10 cellular contexts compared by ENCODE assay signal in genomic region chr20:2799271-2799670, GRCh38. TPM values are rescaled to one million over a fixed set of nuclear protein-coding genes. Genes with fewer than 3 reads are reported as not detected.
A peak's percentile ranks its signal among the peaks of the same experiment; 100 is the strongest.
DNase-seq lines count a peak whose midpoint lies in the region; ATAC-seq and TF ChIP-seq lines count a peak whose summit lies in the region.
"Had no signal": no experiment of that assay in that cellular context is flagged by ENCODE, and none has a peak within 500 bp of the region (broad histone marks: within the 10 kb centered on the region; RNA-seq: fewer than 3 reads in every experiment).

No MANE protein-coding gene starts in this region.

- no peak overlapping the region for H4K5ac ChIP-seq in H9 (ENCODE audit: insufficient read length, low read depth, low read length)

- peak overlapping the region in 1 of 3 experiments; percentile 96; a peak in 2 of 7 replicates for H3K27ac Mint-ChIP-seq in H9
- peak overlapping the region; percentile 35 for H3K27ac Mint-ChIP-seq in central memory CD8-positive, alpha-beta T cell (ENCODE audit: low read depth)
- peak overlapping the region; percentile 94 to 98 for H3K27ac Mint-ChIP-seq in natural killer cell treated with Interleukin-12 subunit alpha and Interleukin-12 subunit beta and Interleukin-15 and Interleukin-18, amount 100 ng/mL, for 72 hours

- H3K9me3 ChIP-seq in H9 (ENCODE audit: control insufficient read depth, low read depth, low read length) = no peaks in the 10 kb centered on the region

- H3K4me1 ChIP-seq in H9 (ENCODE audit: insufficient read depth, low read length) = no peaks in the 10 kb centered on the region; the same call in 1 of the 2 replicates

- H2BK15ac ChIP-seq in H9 (ENCODE audit: low read depth, low read length) = no peak overlapping the region

- H4K8ac ChIP-seq in H9 (replicated peaks; ENCODE audit: insufficient read length, low read depth, low read length) = no peak overlapping the region

- H3K23ac ChIP-seq in H9 (ENCODE audit: insufficient read length, low read depth, low read length) = no peak overlapping the region

- H3K27ac ChIP-seq in H9 (ENCODE audit: insufficient read length, low read depth, low read length) = no peak overlapping the region

- H2AK5ac ChIP-seq in H9 (ENCODE audit: insufficient read length, low read length) = no peak overlapping the region

- no peak overlapping the region for H3K14ac ChIP-seq in H9 (ENCODE audit: insufficient read depth, low read length)

- H3K79me2 ChIP-seq in H9 (ENCODE audit: insufficient read depth, low read length) = no peaks in the 10 kb centered on the region

- peaks cover 19% of the 10 kb centered on the region for H3K27me3 ChIP-seq in H9 (ENCODE audit: insufficient read depth, low read length)

- H3K4me1 Mint-ChIP-seq in H9 = peaks cover 25 to 30% of the 10 kb centered on the region in 2 experiments
- peaks cover 29% of the 10 kb centered on the region for H3K4me1 Mint-ChIP-seq in central memory CD8-positive, alpha-beta T cell
- peaks cover 37 to 38% of the 10 kb centered on the region in 2 donors for H3K4me1 Mint-ChIP-seq in natural killer cell treated with Interleukin-12 subunit alpha and Interleukin-12 subunit beta and Interleukin-15 and Interleukin-18, amount 100 ng/mL, for 72 hours (ENCODE audit: low read depth in 2 of 2)

- no peaks in the 10 kb centered on the region; a peak in 1 of 5 replicates for H3K9me3 Mint-ChIP-seq in H9
- H3K9me3 Mint-ChIP-seq in central memory CD8-positive, alpha-beta T cell = no peaks in the 10 kb centered on the region
- no peaks in the 10 kb centered on the region for H3K9me3 Mint-ChIP-seq in natural killer cell treated with Interleukin-12 subunit alpha and Interleukin-12 subunit beta and Interleukin-15 and Interleukin-18, amount 100 ng/mL, for 72 hours

- H4K20me1 ChIP-seq in H9 (ENCODE audit: control insufficient read depth, insufficient read depth, insufficient read length) = no peaks in the 10 kb centered on the region

- no peak overlapping the region for H2BK12ac ChIP-seq in H9 (ENCODE audit: insufficient read length, low read depth, low read length)

- H2BK5ac ChIP-seq in H9 (ENCODE audit: insufficient read length, low read length) = no peak overlapping the region

- ATAC-seq in central memory CD8-positive, alpha-beta T cell (replicated peaks; ENCODE audit: extremely low read depth, poor library complexity, severe bottlenecking) = no peak
- ATAC-seq in natural killer cell treated with Interleukin-12 subunit alpha and Interleukin-12 subunit beta and Interleukin-15 and Interleukin-18, amount 100 ng/mL, for 72 hours = no peak
- no peak for ATAC-seq in HG03460 (IDR thresholded peaks at IDR 0.05; ENCODE audit: unreplicated experiment)

- no peaks in the 10 kb centered on the region for H3K79me1 ChIP-seq in H9 (ENCODE audit: insufficient read depth, low read depth, low read length, poor library complexity, severe bottlenecking)

- H3K36me3 Mint-ChIP-seq in H9 (ENCODE audit: insufficient read depth in 1 of 3, low read depth in 3 of 3) = peaks cover 23 to 58% (median 36%) of the 10 kb centered on the region in 3 experiments
- H3K36me3 Mint-ChIP-seq in central memory CD8-positive, alpha-beta T cell (ENCODE audit: insufficient read depth) = no peaks in the 10 kb centered on the region
- H3K36me3 Mint-ChIP-seq in natural killer cell treated with Interleukin-12 subunit alpha and Interleukin-12 subunit beta and Interleukin-15 and Interleukin-18, amount 100 ng/mL, for 72 hours = peaks cover 18% of the 10 kb centered on the region

- H3K4me3 Mint-ChIP-seq in H9 = peak overlapping the region; percentile 98 to 99
- peak overlapping the region; percentile 80 for H3K4me3 Mint-ChIP-seq in central memory CD8-positive, alpha-beta T cell
- H3K4me3 Mint-ChIP-seq in natural killer cell treated with Interleukin-12 subunit alpha and Interleukin-12 subunit beta and Interleukin-15 and Interleukin-18, amount 100 ng/mL, for 72 hours = peak overlapping the region; percentile 100

- H4K91ac ChIP-seq in H9 (ENCODE audit: insufficient read length, low read depth, low read length) = no peak overlapping the region

- H3K18ac ChIP-seq in H9 (ENCODE audit: insufficient read length, low read depth, low read length) = no peak overlapping the region

- H2AFZ ChIP-seq in H9 (ENCODE audit: low read length) = no peak overlapping the region

- no peak overlapping the region for H3T11ph ChIP-seq in H9 (ENCODE audit: low read length)

- H3K27me3 Mint-ChIP-seq in H9 (ENCODE audit: low read depth) = peaks cover 31% of the 10 kb centered on the region
- peaks cover 92% of the 10 kb centered on the region for H3K27me3 Mint-ChIP-seq in central memory CD8-positive, alpha-beta T cell
- peaks cover 16 to 43% of the 10 kb centered on the region in 2 donors for H3K27me3 Mint-ChIP-seq in natural killer cell treated with Interleukin-12 subunit alpha and Interleukin-12 subunit beta and Interleukin-15 and Interleukin-18, amount 100 ng/mL, for 72 hours

- DNase-seq in AG20443 (ENCODE audit: low spot score) (peak; percentile 11), H9 (peak; percentile 37), NCI-H1436 (lab: John Stamatoyannopoulos, UW) (no peak), HK-2 (ENCODE audit: unreplicated experiment) (no peak)
- DNase-seq in central memory CD8-positive, alpha-beta T cell (ENCODE audit: low spot score in 2 of 2) = no peak
- DNase-seq in natural killer cell treated with Interleukin-12 subunit alpha and Interleukin-12 subunit beta and Interleukin-15 and Interleukin-18, amount 100 ng/mL, for 72 hours (ENCODE audit: low spot score) = no peak
- DNase-seq in stimulated activated CD4-positive, alpha-beta T cell treated with anti-CD3 and anti-CD28 coated beads, Interleukin-4, amount 100 ng/mL, for 24 hours = no peak
- DNase-seq: foreskin melanocyte, NCI-H82 had no signal

- no peak overlapping the region for H2BK20ac ChIP-seq in H9 (ENCODE audit: low read depth, low read length, poor library complexity, severe bottlenecking)

- H3K56ac ChIP-seq in H9 (ENCODE audit: insufficient read length, low read depth, low read length) = no peak overlapping the region

- H3K4ac ChIP-seq in H9 (ENCODE audit: low read depth, low read length) = no peak overlapping the region

- WGBS in H9 (ENCODE audit: extremely low coverage, insufficient read length, low lambda C conversion rate) = no CpG with 5 or more reads among the region's 9 CpGs

- H2BK120ac ChIP-seq in H9 (ENCODE audit: low read depth, low read length, poor library complexity, severe bottlenecking) = no peak overlapping the region

- H3K9ac ChIP-seq in H9 (ENCODE audit: extremely low read depth, insufficient read length, low read length) = no peak overlapping the region

- peak overlapping the region; percentile 70 for H3K4me2 ChIP-seq in H9 (ENCODE audit: insufficient read depth, insufficient read length, low read length)

- no peak for TF ChIP-seq CTCF in H9 (conservative IDR thresholded peaks at IDR 0.05)

- peaks cover 7% of the 10 kb centered on the region for H3K23me2 ChIP-seq in H9 (ENCODE audit: insufficient read length, low read depth, low read length, poor library complexity, severe bottlenecking)

RNA-seq across cellular contexts. Expression of gene CPXM1, which starts 1.2 kb away (rescaled TPM):
- total RNA-seq in H9 (2021) = 69.0 and 70.0 TPM in 2 replicates
- total RNA-seq in natural killer cell treated with Interleukin-12 subunit alpha and Interleukin-12 subunit beta and Interleukin-15 and Interleukin-18, amount 100 ng/mL, for 72 hours = 10 to 100 TPM; 47.8 to 53.5 TPM

RNA-seq across cellular contexts. Expression of gene C20orf141, which starts 15.5 kb away (rescaled TPM):
- total RNA-seq in H9 (2021) = not detected in 2 replicates
- not detected for total RNA-seq in natural killer cell treated with Interleukin-12 subunit alpha and Interleukin-12 subunit beta and Interleukin-15 and Interleukin-18, amount 100 ng/mL, for 72 hours

RNA-seq across cellular contexts. Expression of gene TMEM239, which starts 16.9 kb away (rescaled TPM):
- not detected in 2 replicates for total RNA-seq in H9 (2021)
- not detected for total RNA-seq in natural killer cell treated with Interleukin-12 subunit alpha and Interleukin-12 subunit beta and Interleukin-15 and Interleukin-18, amount 100 ng/mL, for 72 hours

RNA-seq across cellular contexts. Expression of gene PCED1A, which starts 41.2 kb away (rescaled TPM):
- 27.2 and 30.8 TPM in 2 replicates for total RNA-seq in H9 (2021)
- 10 to 100 TPM; 53.8 to 62.6 TPM for total RNA-seq in natural killer cell treated with Interleukin-12 subunit alpha and Interleukin-12 subunit beta and Interleukin-15 and Interleukin-18, amount 100 ng/mL, for 72 hours

RNA-seq across cellular contexts. Expression of gene VPS16, which starts 41.3 kb away (rescaled TPM):
- total RNA-seq in H9 (2021) = 31.6 and 32.1 TPM in 2 replicates
- 100 to 1,000 TPM in 1 of 2 donors, 10 to 100 TPM in 1; 88.0 to 101 TPM for total RNA-seq in natural killer cell treated with Interleukin-12 subunit alpha and Interleukin-12 subunit beta and Interleukin-15 and Interleukin-18, amount 100 ng/mL, for 72 hours

Comparison
In these comparisons a context has a peak if more than half of its experiments do, and no peak if none do; other contexts are left out.
1. DNase-seq: peak in AG20443 (single experiment) and H9 (single experiment); none in central memory CD8-positive, alpha-beta T cell (0 of 2), natural killer cell treated with Interleukin-12 subunit alpha and Interleukin-12 subunit beta and Interleukin-15 and Interleukin-18, amount 100 ng/mL, for 72 hours (single experiment), NCI-H1436 (single experiment), HK-2 (single experiment) and stimulated activated CD4-positive, alpha-beta T cell treated with anti-CD3 and anti-CD28 coated beads, Interleukin-4, amount 100 ng/mL, for 24 hours (single experiment).
2. Peak in every context shown above with its lines, with median percentiles within 50 percentile points of each other: H3K4me3 Mint-ChIP-seq.